8 cellular contexts compared by ENCODE assay signal in genomic region chr20:35277127-35277526, GRCh38. TPM values are rescaled to one million over a fixed set of nuclear protein-coding genes. Genes with fewer than 3 reads are reported as not detected.
DNase-seq lines count a peak whose midpoint lies in the region; ATAC-seq and TF ChIP-seq lines count a peak whose summit lies in the region.

No MANE protein-coding gene starts in this region.

- peak overlapping the region; percentile 59 to 94 for H3K4me3 ChIP-seq in CD4-positive, alpha-beta memory T cell (ENCODE audit: low read length in 2 of 2)
- peak overlapping the region; percentile 82 for H3K4me3 ChIP-seq in LNCaP clone FGC (ENCODE audit: low read depth, low read length)
- peak overlapping the region; percentile 75 to 80 for H3K4me3 ChIP-seq in duodenal mucosa (ENCODE audit: low read depth in 1 of 2, low read length in 2 of 2)
- H3K4me3 ChIP-seq in neuron (ENCODE audit: low read length): peak overlapping the region; percentile 63

- H3K9me3 Mint-ChIP-seq in CD4-positive, alpha-beta memory T cell: no peaks in the 10 kb centered on the region

- H3K4me1 ChIP-seq in CD4-positive, alpha-beta memory T cell (ENCODE audit: insufficient read depth, low read length): peaks cover 14% of the 10 kb centered on the region
- H3K4me1 ChIP-seq in duodenal mucosa (ENCODE audit: control insufficient read depth in 1 of 2, insufficient read depth in 2 of 2, low read length in 2 of 2) (peaks cover 11 to 28% of the 10 kb centered on the region in 2 donors), neuron (ENCODE audit: insufficient read depth, low read length) (peaks cover 12% of the 10 kb centered on the region)

- H3K36me3 Mint-ChIP-seq in CD4-positive, alpha-beta memory T cell: peaks cover 19 to 37% of the 10 kb centered on the region in 2 donors

- peaks cover 2 to 37% (median 16%) of the 10 kb centered on the region in 4 donors for H3K4me1 Mint-ChIP-seq in CD4-positive, alpha-beta memory T cell

- H3K27ac Mint-ChIP-seq in CD4-positive, alpha-beta memory T cell: peak overlapping the region; percentile 97 to 100 (median 99)

- ATAC-seq in HG02610 (IDR thresholded peaks at IDR 0.05; ENCODE audit: unreplicated experiment): no peak

- H3K4me3 Mint-ChIP-seq in CD4-positive, alpha-beta memory T cell: peak overlapping the region; percentile 95 to 98 (median 96)

- H3K27me3 Mint-ChIP-seq in CD4-positive, alpha-beta memory T cell: no peaks in the 10 kb centered on the region

- no peaks in the 10 kb centered on the region for H3K9me3 ChIP-seq in CD4-positive, alpha-beta memory T cell (ENCODE audit: control insufficient read depth in 1 of 2, low read length in 2 of 2)
- no peaks in the 10 kb centered on the region for H3K9me3 ChIP-seq in duodenal mucosa (ENCODE audit: control insufficient read depth in 1 of 2, low read length in 2 of 2)
- H3K9me3 ChIP-seq in neuron (ENCODE audit: low read length): no peaks in the 10 kb centered on the region

- intact Hi-C loops in CD4-positive, alpha-beta memory T cell (cut with micrococcal nuclease): loop anchor here (1.0 kb wide), 2 partner anchors 185 to 401 kb away; partner anchors contain the start of genes ACSS2 and TRPC4AP

- H3K27me3 ChIP-seq in CD4-positive, alpha-beta memory T cell (ENCODE audit: insufficient read depth, low read length): no peaks in the 10 kb centered on the region
- H3K27me3 ChIP-seq in duodenal mucosa (ENCODE audit: control insufficient read depth in 1 of 2, insufficient read depth in 2 of 2, low read length in 2 of 2): no peaks in the 10 kb centered on the region
- H3K27me3 ChIP-seq in neuron (ENCODE audit: insufficient read depth, low read length): no peaks in the 10 kb centered on the region

- CTCF ChIA-PET in CD4-positive, alpha-beta memory T cell (lab: Charles Lee; ENCODE audit: partially characterized antibody): interaction anchor here (1.1 to 1.4 kb wide), 3 partner anchors 8 to 182 kb away, joined by 3 to 4 read pairs (median 3); no protein-coding TSS in a partner anchor

- TF ChIP-seq CTCF in LNCaP clone FGC (IDR thresholded peaks at IDR 0.05; ENCODE audit: control insufficient read depth, extremely low read depth, insufficient read depth): no peak

- peaks cover 38% of the 10 kb centered on the region for H3K36me3 ChIP-seq in CD4-positive, alpha-beta memory T cell (ENCODE audit: insufficient read depth, low read length)
- H3K36me3 ChIP-seq in duodenal mucosa (ENCODE audit: control insufficient read depth in 1 of 2, insufficient read depth in 2 of 2, low read length in 2 of 2): peaks cover 31 to 65% of the 10 kb centered on the region in 2 donors
- H3K36me3 ChIP-seq in neuron (ENCODE audit: insufficient read depth, low read length): peaks cover 31% of the 10 kb centered on the region

- DNase-seq in CD4-positive, alpha-beta memory T cell: no peak
- DNase-seq in LNCaP clone FGC (ENCODE audit: low read depth) (no peak), SIG-M5 (lab: John Stamatoyannopoulos, UW) (no peak), GDM1 (lab: John Stamatoyannopoulos, UW) (no peak)
- no peak for DNase-seq in activated CD8-positive, alpha-beta memory T cell treated with anti-CD3 and anti-CD28 coated beads, Interleukin-2, amount 50 U/mL, for 4 hours

- H3K27ac ChIP-seq in CD4-positive, alpha-beta memory T cell (ENCODE audit: low read depth, low read length): peak overlapping the region; percentile 95
- H3K27ac ChIP-seq in duodenal mucosa (ENCODE audit: low read depth, low read length): peak overlapping the region; percentile 96

- peak overlapping the region; percentile 75 to 90 for H3K9ac ChIP-seq in duodenal mucosa (ENCODE audit: low read depth in 1 of 2, low read length in 2 of 2)

- H2AFZ ChIP-seq in neuron (ENCODE audit: low read depth, low read length): no peak overlapping the region

- POLR2A ChIA-PET in CD4-positive, alpha-beta memory T cell (lab: Charles Lee; ENCODE audit: partially characterized antibody): interaction anchor here (0.7 to 2.1 kb wide), 17 partner anchors 8 to 1165 kb away, joined by 3 to 20 read pairs (median 4); partner anchors contain the start of genes EDEM2, EIF2S2, NCOA6 and RBM39

RNA-seq across cellular contexts. Expression of gene MMP24OS, which starts 0.8 kb away (rescaled TPM):
- 10 to 100 TPM; 76.6 to 91.6 TPM for total RNA-seq in CD4-positive, alpha-beta memory T cell
- polyA plus RNA-seq in CD4-positive, alpha-beta memory T cell: 10 to 100 TPM in 1 of 2 donors, 1 to 10 TPM in 1; 4.4 to 17.4 TPM

RNA-seq across cellular contexts. Expression of gene EIF6, which starts 7.4 kb away (rescaled TPM):
- 10 to 100 TPM; 44.0 to 52.3 TPM for total RNA-seq in CD4-positive, alpha-beta memory T cell
- 100 to 1,000 TPM; 148 to 189 TPM for polyA plus RNA-seq in CD4-positive, alpha-beta memory T cell

RNA-seq across cellular contexts. Expression of gene FAM83C, which starts 15.1 kb away (rescaled TPM):
- total RNA-seq in CD4-positive, alpha-beta memory T cell: not detected
- polyA plus RNA-seq in CD4-positive, alpha-beta memory T cell: not detected

RNA-seq across cellular contexts. Expression of gene MMP24, which starts 50.6 kb away (rescaled TPM):
- total RNA-seq in CD4-positive, alpha-beta memory T cell: under 1 TPM; 0.12 to 0.19 TPM
- polyA plus RNA-seq in CD4-positive, alpha-beta memory T cell: under 1 TPM; 0.07 TPM
